Comparison of ENCODE assay signal across 11 cellular contexts in genomic region chr10:124629410-124629809, GRCh38.
A peak's percentile ranks its signal among the peaks of the same experiment; 100 is the strongest.
DNase-seq lines count a peak whose midpoint lies in the region; ATAC-seq lines count a peak whose summit lies in the region.
"Had no signal": no experiment of that assay in that cellular context is flagged by ENCODE, and none has a peak within 500 bp of the region (broad histone marks: within the 10 kb centered on the region; RNA-seq: fewer than 3 reads in every experiment).

No MANE protein-coding gene starts in this region.

- no peak overlapping the region for H3K4me3 Mint-ChIP-seq in dendritic cell treated with granulocyte-macrophage colony-stimulating factor and Interleukin-4, amounts not matched to agents 40 ng/mL and 50 ng/mL, for 4 days
- H3K4me3 Mint-ChIP-seq in activated CD8-positive, alpha-beta memory T cell treated with anti-CD3 and anti-CD28 coated beads, Interleukin-2, amount 10 ng/mL, durations not matched to agents 7 days and 5 days, result no peak overlapping the region
- H3K4me3 Mint-ChIP-seq: T-helper 1 cell treated with Interleukin-12 subunit alpha and Interleukin-12 subunit beta and Interleukin-4 antibody, amounts not matched to agents 30 μg/mL and 1 μg/mL, for 36 hours had no signal

- peak; percentile 79 for DNase-seq in midbrain (lab: John Stamatoyannopoulos, UW)
- no peak for DNase-seq in activated CD8-positive, alpha-beta memory T cell treated with anti-CD3 and anti-CD28 coated beads, Interleukin-2, amount 10 ng/mL, durations not matched to agents 7 days and 5 days
- DNase-seq in COLO668 (lab: John Stamatoyannopoulos, UW; ENCODE audit: unreplicated experiment), result no peak
- DNase-seq: DMS53, NCI-H187 had no signal

- peaks cover 28% of the 10 kb centered on the region for H3K36me3 Mint-ChIP-seq in dendritic cell treated with granulocyte-macrophage colony-stimulating factor and Interleukin-4, amounts not matched to agents 40 ng/mL and 50 ng/mL, for 4 days (ENCODE audit: low read depth)
- peaks cover 12% of the 10 kb centered on the region for H3K36me3 Mint-ChIP-seq in activated CD8-positive, alpha-beta memory T cell treated with anti-CD3 and anti-CD28 coated beads, Interleukin-2, amount 10 ng/mL, durations not matched to agents 7 days and 5 days

- ATAC-seq in HG03460 (IDR thresholded peaks at IDR 0.05; ENCODE audit: unreplicated experiment) (no peak), HG02588 (IDR thresholded peaks at IDR 0.05; ENCODE audit: unreplicated experiment) (no peak)
- no peak for ATAC-seq in activated CD8-positive, alpha-beta memory T cell treated with anti-CD3 and anti-CD28 coated beads, Interleukin-2, amount 10 ng/mL, durations not matched to agents 7 days and 5 days

- H3K27ac Mint-ChIP-seq in dendritic cell treated with granulocyte-macrophage colony-stimulating factor and Interleukin-4, amounts not matched to agents 40 ng/mL and 50 ng/mL, for 4 days, result peak overlapping the region; percentile 61
- H3K27ac Mint-ChIP-seq in activated CD8-positive, alpha-beta memory T cell treated with anti-CD3 and anti-CD28 coated beads, Interleukin-2, amount 10 ng/mL, durations not matched to agents 7 days and 5 days, result no peak overlapping the region
- H3K27ac Mint-ChIP-seq: T-helper 1 cell treated with Interleukin-12 subunit alpha and Interleukin-12 subunit beta and Interleukin-4 antibody, amounts not matched to agents 30 μg/mL and 1 μg/mL, for 36 hours had no signal

- intact Hi-C loops in dendritic cell treated with granulocyte-macrophage colony-stimulating factor and Interleukin-4, amounts not matched to agents 40 ng/mL and 50 ng/mL, for 4 days (cut with micrococcal nuclease), result loop anchor here (10.0 kb wide), 1 partner anchor 95 kb away; no protein-coding TSS in a partner anchor

- no peaks in the 10 kb centered on the region for H3K9me3 Mint-ChIP-seq in dendritic cell treated with granulocyte-macrophage colony-stimulating factor and Interleukin-4, amounts not matched to agents 40 ng/mL and 50 ng/mL, for 4 days
- no peaks in the 10 kb centered on the region for H3K9me3 Mint-ChIP-seq in activated CD8-positive, alpha-beta memory T cell treated with anti-CD3 and anti-CD28 coated beads, Interleukin-2, amount 10 ng/mL, durations not matched to agents 7 days and 5 days (ENCODE audit: low read depth)

- H3K27me3 Mint-ChIP-seq in dendritic cell treated with granulocyte-macrophage colony-stimulating factor and Interleukin-4, amounts not matched to agents 40 ng/mL and 50 ng/mL, for 4 days, result no peaks in the 10 kb centered on the region
- H3K27me3 Mint-ChIP-seq in activated CD8-positive, alpha-beta memory T cell treated with anti-CD3 and anti-CD28 coated beads, Interleukin-2, amount 10 ng/mL, durations not matched to agents 7 days and 5 days, result no peaks in the 10 kb centered on the region

- CTCF ChIA-PET in activated CD8-positive, alpha-beta memory T cell treated with anti-CD3 and anti-CD28 coated beads, Interleukin-2, amount 10 ng/mL, durations not matched to agents 7 days and 5 days (lab: Charles Lee), result interaction anchor here (1.1 kb wide), 1 partner anchor 22 kb away, joined by 3 read pairs; no protein-coding TSS in a partner anchor

- peaks cover 69% of the 10 kb centered on the region for H3K4me1 Mint-ChIP-seq in dendritic cell treated with granulocyte-macrophage colony-stimulating factor and Interleukin-4, amounts not matched to agents 40 ng/mL and 50 ng/mL, for 4 days (ENCODE audit: low read depth)
- H3K4me1 Mint-ChIP-seq in activated CD8-positive, alpha-beta memory T cell treated with anti-CD3 and anti-CD28 coated beads, Interleukin-2, amount 10 ng/mL, durations not matched to agents 7 days and 5 days, result peaks cover 41% of the 10 kb centered on the region

- H3K9me3 ChIP-seq in KOPT-K1 (ENCODE audit: insufficient read depth, low read length, poor library complexity, severe bottlenecking), result peaks cover 11% of the 10 kb centered on the region

- peaks cover 2% of the 10 kb centered on the region; the same call in 1 of the 2 replicates for H3K36me3 ChIP-seq in KOPT-K1 (ENCODE audit: insufficient read depth, low read length)

- H3K27ac ChIP-seq in KOPT-K1 (ENCODE audit: low read depth, low read length, poor library complexity, severe bottlenecking) (peak overlapping the region; percentile 99), temporal lobe (ENCODE audit: low read depth, low read length) (peak overlapping the region; percentile 85)
